19 cellular contexts compared by ENCODE assay signal in genomic region chr6:164345856-164346496, GRCh38.
DNase-seq lines count a peak whose midpoint lies in the region; ATAC-seq and TF ChIP-seq lines count a peak whose summit lies in the region.
"Had no signal": no experiment of that assay in that cellular context is flagged by ENCODE, and none has a peak within 500 bp of the region (broad histone marks: within the 10 kb centered on the region; RNA-seq: fewer than 3 reads in every experiment).

No MANE protein-coding gene starts in this region.

- no peaks in the 10 kb centered on the region for H3K36me3 ChIP-seq in heart right ventricle
- no peaks in the 10 kb centered on the region for H3K36me3 ChIP-seq in iPS-20b (ENCODE audit: insufficient read depth, low read depth, low read length)
- H3K36me3 ChIP-seq: BLaER1 had no signal

- H3K27ac ChIP-seq in heart right ventricle (peak overlapping the region in 7 of 10 donors; percentile 3 to 54 (median 18)), iPS-20b (ENCODE audit: low read length) (peak overlapping the region; percentile 66), substantia nigra (ENCODE audit: low read depth, low read length, poor library complexity, severe bottlenecking) (peak overlapping the region; percentile 17)
- H3K27ac ChIP-seq: BLaER1 had no signal

- 54 to 58% methylated on average over 7 of the region's 7 CpGs for WGBS in heart right ventricle, 2 donors

- no peak for DNase-seq in heart right ventricle
- no peak for DNase-seq in cardiac septum (ENCODE audit: low spot score)
- peak; percentile 61 for DNase-seq in astrocyte of the hippocampus (ENCODE audit: low read depth, low spot score)
- peak in 3 of 49 donors; percentile 7 to 44 (median 16) for DNase-seq in substantia nigra (lab: John Stamatoyannopoulos, UW)
- no peak for DNase-seq in GM19238 (ENCODE audit: insufficient read length, low spot score)
- no peak for DNase-seq in activated CD8-positive, alpha-beta memory T cell treated with anti-CD3 and anti-CD28 coated beads, Interleukin-2, amount 50 U/mL, for 4 hours
- DNase-seq: 8988T; CD8-positive, alpha-beta memory T cell; HCEC 1CT; KG1; NCI-H1048; NCI-H1694; NCI-H345; NCI-H526 treated with DMSO at 0.1 percent for 48 hours; NK-92 treated with Interleukin-12 subunit alpha and Interleukin-12 subunit beta, amount 100 ng/mL, for 24 hours; PC-3 had no signal

- no peak for ATAC-seq in heart right ventricle
- ATAC-seq in GM21576 (IDR thresholded peaks at IDR 0.05; ENCODE audit: unreplicated experiment), result no peak
- ATAC-seq: PC-3 had no signal

- H3K4me3 ChIP-seq in heart right ventricle (no peak overlapping the region), iPS-20b (ENCODE audit: low read length) (peak overlapping the region; percentile 40; the same call in 1 of the 2 replicates)
- H3K4me3 ChIP-seq: BLaER1 had no signal

- no peak for TF ChIP-seq CTCF in heart right ventricle (IDR thresholded peaks at IDR 0.05)

- peak overlapping the region; percentile 70; the same call in 1 of the 2 replicates for H3K9ac ChIP-seq in iPS-20b (ENCODE audit: low read depth, low read length)
- H3K9ac ChIP-seq: BLaER1 had no signal

- intact Hi-C loops in heart right ventricle (cut with DNase I) (no loop called here), cardiac septum (cut with DNase I) (no loop called here)

- H3K27me3 ChIP-seq in heart right ventricle, result no peaks in the 10 kb centered on the region
- H3K27me3 ChIP-seq in iPS-20b (ENCODE audit: insufficient read depth, low read length), result no peaks in the 10 kb centered on the region
- H3K27me3 ChIP-seq: BLaER1 had no signal

- H3K4me1 ChIP-seq in heart right ventricle (peaks cover 0 to 17% (median 9%) of the 10 kb centered on the region in 9 donors), iPS-20b (ENCODE audit: insufficient read depth, low read length) (peaks cover 16% of the 10 kb centered on the region; the same call in 1 of the 2 replicates)
- H3K4me1 ChIP-seq: BLaER1 had no signal

- no peaks in the 10 kb centered on the region for H3K9me3 ChIP-seq in heart right ventricle
- H3K9me3 ChIP-seq in iPS-20b (ENCODE audit: insufficient read depth, low read depth, low read length), result 0 out of 2 replicates have a peak, but pooled peaks cover 3% of the 10 kb centered on the region
- H3K9me3 ChIP-seq: BLaER1 had no signal
